ENCODE assay signal across 9 cellular contexts in the genomic region with DNA sequence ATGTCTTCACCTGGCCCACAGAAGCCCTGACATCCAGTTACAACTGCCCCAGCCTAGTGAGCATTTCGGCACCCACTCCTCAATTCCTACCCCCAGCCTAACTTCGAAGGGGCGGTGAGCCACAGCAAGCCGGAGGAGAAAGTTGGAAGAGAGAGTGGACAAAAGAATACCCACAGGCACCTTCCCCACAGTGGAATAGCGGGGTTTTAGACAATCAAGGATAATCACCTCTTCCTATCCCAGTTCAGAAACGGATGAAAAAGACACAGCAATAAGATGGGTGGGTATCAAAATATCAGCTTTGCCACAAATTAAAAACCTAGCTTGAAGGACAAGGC. TPM values are rescaled to one million over a fixed set of nuclear protein-coding genes. Genes with fewer than 3 reads are reported as not detected.
A peak's percentile ranks its signal among the peaks of the same experiment; 100 is the strongest.
DNase-seq lines count a peak whose midpoint lies in the region; ATAC-seq, FAIRE-seq and TF ChIP-seq lines count a peak whose summit lies in the region.
"Had no signal": no experiment of that assay in that cellular context is flagged by ENCODE, and none has a peak within 500 bp of the region (broad histone marks: within the 10 kb centered on the region; RNA-seq: fewer than 3 reads in every experiment).

No MANE protein-coding gene starts in this region.

- FAIRE-seq in A549 (lab: Jason Lieb, UNC) = no peak

- TF ChIP-seq RAD21 in A549 (conservative IDR thresholded peaks at IDR 0.05 in 1 of 2, IDR thresholded peaks at IDR 0.05 in 1 of 2) = no peak

- H3K9me3 ChIP-seq in A549 (no peaks in the 10 kb centered on the region), mucosa of rectum (ENCODE audit: control insufficient read depth in 2 of 2, low read length in 2 of 2) (no peaks in the 10 kb centered on the region), ovary (no peaks in the 10 kb centered on the region)

- 88% methylated on average over 6 of the region's 6 CpGs for WGBS in A549 (ENCODE audit: missing lambda C conversion rate)
- WGBS in ovary, 3 donors = 84 to 90% (median 90%) methylated on average over 6 of the region's 6 CpGs

- H3K9me3 Mint-ChIP-seq in HFFc6 (no peaks in the 10 kb centered on the region), brain (peaks cover 0 to 36% (median 11%) of the 10 kb centered on the region in 5 experiments)

- CTCF ChIA-PET in A549 (lab: Yijun Ruan, JAX) = interaction anchor here (1.3 to 2.1 kb wide), 4 partner anchors 14 to 28 kb away, joined by 4 to 7 read pairs (median 4); no protein-coding TSS in a partner anchor

- H3K27me3 Mint-ChIP-seq in HFFc6 (ENCODE audit: insufficient read depth) (peaks cover 1% of the 10 kb centered on the region), brain (peaks cover 8% of the 10 kb centered on the region)

- TF ChIP-seq CTCF in A549 (IDR thresholded peaks at IDR 0.05) = no peak
- TF ChIP-seq CTCF in HFFc6 (IDR thresholded peaks at IDR 0.05) = no peak
- TF ChIP-seq CTCF in brain (conservative IDR thresholded peaks at IDR 0.05) = no peak
- TF ChIP-seq CTCF in ovary (IDR thresholded peaks at IDR 0.05) = no peak

- no peaks in the 10 kb centered on the region for H3K27me3 ChIP-seq in mucosa of rectum (ENCODE audit: control insufficient read depth in 2 of 2, insufficient read depth in 2 of 2, low read length in 2 of 2)
- no peaks in the 10 kb centered on the region for H3K27me3 ChIP-seq in ovary

- H3K4me2 ChIP-seq in A549 = peak overlapping the region; percentile 88

- H3K36me3 Mint-ChIP-seq in HFFc6 (ENCODE audit: low read depth) (peaks cover 44% of the 10 kb centered on the region), brain (peaks cover 68% of the 10 kb centered on the region)

- peaks cover 15 to 16% of the 10 kb centered on the region in 2 donors for H3K36me3 ChIP-seq in mucosa of rectum (ENCODE audit: control insufficient read depth in 2 of 2, insufficient read depth in 2 of 2, low read length in 2 of 2)
- no peaks in the 10 kb centered on the region for H3K36me3 ChIP-seq in ovary

- DNase-seq in A549 (ENCODE audit: low read depth in 1 of 2, low spot score in 1 of 2) = no peak
- no peak for DNase-seq in HFFc6
- DNase-seq in ovary = no peak
- DNase-seq in NCI-H146 treated with DMSO at 0.1 percent for 48 hours (lab: John Stamatoyannopoulos, UW; ENCODE audit: unreplicated experiment) = no peak
- no peak for DNase-seq in COLO829 (ENCODE audit: low spot score)
- DNase-seq: stimulated activated CD4-positive, alpha-beta T cell treated with anti-CD3 and anti-CD28 coated beads, Interleukin-12 subunit alpha, Interleukin-12 subunit beta, amount 100 ng/mL, for 4 hours had no signal

- ATAC-seq in A549 (no peak), GM19455 (IDR thresholded peaks at IDR 0.05; ENCODE audit: unreplicated experiment) (no peak)

- POLR2A ChIA-PET in A549 (lab: Yijun Ruan, JAX) = interaction anchor here (0.6 kb wide), 1 partner anchor 177 kb away, joined by 3 read pairs; no protein-coding TSS in a partner anchor

- intact Hi-C loops in ovary (cut with DNase I) = loop anchor here in 3 of 4 donors (5.0 to 10.0 kb wide), 4 partner anchors 55 to 258 kb away; a partner anchor contains a TSS

- peak overlapping the region; percentile 20 for H3K27ac Mint-ChIP-seq in HFFc6
- peak overlapping the region; percentile 68 to 94 (median 77) for H3K27ac Mint-ChIP-seq in brain

- H3K4me3 Mint-ChIP-seq in HFFc6 (peak overlapping the region; percentile 86), brain (peak overlapping the region; percentile 76 to 97 (median 89))

- TF ChIP-seq POLR2A in A549 (IDR thresholded peaks at IDR 0.05; ENCODE audit: low read length) (no peak), ovary (IDR thresholded peaks at IDR 0.05) (no peak)

- H3K4me1 ChIP-seq in A549 = peaks cover 14% of the 10 kb centered on the region
- peaks cover 16 to 23% of the 10 kb centered on the region in 2 donors for H3K4me1 ChIP-seq in mucosa of rectum (ENCODE audit: control insufficient read depth in 2 of 2, insufficient read depth in 2 of 2, low read length in 2 of 2)
- peaks cover 13% of the 10 kb centered on the region for H3K4me1 ChIP-seq in ovary (ENCODE audit: insufficient read depth)

- H3K4me3 ChIP-seq in A549 (peak overlapping the region; percentile 59), mucosa of rectum (ENCODE audit: low read length in 2 of 2) (peak overlapping the region; percentile 64 to 67), ovary (no peak overlapping the region)

- peak overlapping the region in 1 of 2 donors; percentile 69 for H3K9ac ChIP-seq in mucosa of rectum (ENCODE audit: low read depth in 1 of 2, low read length in 2 of 2)

- H3K4me1 Mint-ChIP-seq in HFFc6 (ENCODE audit: low read depth) = peaks cover 41% of the 10 kb centered on the region
- peaks cover 59% of the 10 kb centered on the region for H3K4me1 Mint-ChIP-seq in brain

- TF ChIP-seq EP300 in A549 (IDR thresholded peaks at IDR 0.05) (no peak), ovary (IDR thresholded peaks at IDR 0.05) (no peak)

- H3K27ac ChIP-seq in A549 (peak overlapping the region; percentile 93 to 99), mucosa of rectum (ENCODE audit: low read depth in 2 of 2, low read length in 2 of 2) (no peak overlapping the region), ovary (peak overlapping the region in 1 of 2 donors; percentile 66)

TF ChIP-seq in A549, 52 proteins besides CTCF, POLR2A, EP300 and RAD21:
- no peak for TF ChIP-seq MAFK (IDR thresholded peaks at IDR 0.05; ENCODE audit: partially characterized antibody)
- TF ChIP-seq, protein P1, sequence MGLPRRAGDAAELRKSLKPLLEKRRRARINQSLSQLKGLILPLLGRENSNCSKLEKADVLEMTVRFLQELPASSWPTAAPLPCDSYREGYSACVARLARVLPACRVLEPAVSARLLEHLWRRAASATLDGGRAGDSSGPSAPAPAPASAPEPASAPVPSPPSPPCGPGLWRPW (IDR thresholded peaks at IDR 0.05) = no peak
- TF ChIP-seq, protein P2, sequence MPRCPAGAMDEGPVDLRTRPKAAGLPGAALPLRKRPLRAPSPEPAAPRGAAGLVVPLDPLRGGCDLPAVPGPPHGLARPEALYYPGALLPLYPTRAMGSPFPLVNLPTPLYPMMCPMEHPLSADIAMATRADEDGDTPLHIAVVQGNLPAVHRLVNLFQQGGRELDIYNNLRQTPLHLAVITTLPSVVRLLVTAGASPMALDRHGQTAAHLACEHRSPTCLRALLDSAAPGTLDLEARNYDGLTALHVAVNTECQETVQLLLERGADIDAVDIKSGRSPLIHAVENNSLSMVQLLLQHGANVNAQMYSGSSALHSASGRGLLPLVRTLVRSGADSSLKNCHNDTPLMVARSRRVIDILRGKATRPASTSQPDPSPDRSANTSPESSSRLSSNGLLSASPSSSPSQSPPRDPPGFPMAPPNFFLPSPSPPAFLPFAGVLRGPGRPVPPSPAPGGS (IDR thresholded peaks at IDR 0.05) = no peak
- no peak for TF ChIP-seq ZSCAN20 (CRISPR knock-in tag; IDR thresholded peaks at IDR 0.05)
- no peak for TF ChIP-seq TFCP2L1 (CRISPR knock-in tag; IDR thresholded peaks at IDR 0.05)
TF ChIP-seq in A549: peak in this region for 0.

RNA-seq across cellular contexts. Expression of a gene that starts 1.3 kb away (rescaled TPM):
- polyA plus RNA-seq in A549 (2011; rRNA removed) (9.5 and 13.2 TPM in 2 replicates), A549 (2017; fragmentation: RNase III; extraction: RNeasy Plus Mini Kit Qiagen cat#74134 plus additional on column Dnase treatment) (13.1 to 22.0 TPM (median 19.7 TPM) in 3 replicates), brain (ENCODE audit: insufficient read depth, low read depth, low replicate concordance) (47.6 TPM), ovary (10 to 100 TPM; 19.8 to 49.8 TPM)
- polyA plus RNA-seq in A549 (2012; cell fraction: cytosol; rRNA removed) = 14.9 and 20.4 TPM in 2 replicates
- polyA plus RNA-seq in A549 (2012; cell fraction: nucleus; rRNA removed) = 61.9 and 62.9 TPM in 2 replicates
- 14.6 and 15.3 TPM in 2 replicates for polyA minus RNA-seq in A549 (2011; rRNA and poly(A)+ RNA removed)
- 10 to 100 TPM; 47.9 to 61.3 (median 50.6) TPM for total RNA-seq in HFFc6 (2021; fragmentation: NEBNext Ultra II Directional; extraction: Animal tissue kit (Norgen Biotek cat#: 25700))
- total RNA-seq in ovary = 100 to 1,000 TPM in 2 of 7 donors, 10 to 100 TPM in 5; 33.2 to 201 (median 80.9) TPM

RNA-seq across cellular contexts. Expression of a gene that starts 45.6 kb away (rescaled TPM):
- polyA plus RNA-seq in A549 (2011; rRNA removed) (not detected in 2 replicates), A549 (2017; fragmentation: RNase III; extraction: RNeasy Plus Mini Kit Qiagen cat#74134 plus additional on column Dnase treatment) (0.08 to 0.14 TPM in 2 of 3 replicates, not detected in the other), brain (ENCODE audit: insufficient read depth, low read depth, low replicate concordance) (44.7 TPM), ovary (10 to 100 TPM in 1 of 2 donors, 1 to 10 TPM in 1; 2.8 to 21.3 TPM)
- 0.08 and 0.10 TPM in 2 replicates for polyA plus RNA-seq in A549 (2012; cell fraction: cytosol; rRNA removed)
- 0.07 TPM in 1 of 2 replicates, not detected in the other for polyA plus RNA-seq in A549 (2012; cell fraction: nucleus; rRNA removed)
- not detected in 2 replicates for polyA minus RNA-seq in A549 (2011; rRNA and poly(A)+ RNA removed)
- total RNA-seq in HFFc6 (2021; fragmentation: NEBNext Ultra II Directional; extraction: Animal tissue kit (Norgen Biotek cat#: 25700)) = 10 to 100 TPM; 11.3 to 14.7 (median 13.1) TPM
- total RNA-seq in ovary = 10 to 100 TPM in 5 of 7 donors, 1 to 10 TPM in 2; 7.2 to 21.1 (median 14.9) TPM

RNA-seq across cellular contexts. Expression of a gene that starts 55.5 kb away (rescaled TPM):
- polyA plus RNA-seq in A549 (2011; rRNA removed) (43.6 and 45.3 TPM in 2 replicates), A549 (2017; fragmentation: RNase III; extraction: RNeasy Plus Mini Kit Qiagen cat#74134 plus additional on column Dnase treatment) (38.2 to 42.9 TPM (median 41.2 TPM) in 3 replicates), brain (ENCODE audit: insufficient read depth, low read depth, low replicate concordance) (48.0 TPM), ovary (10 to 100 TPM; 35.9 to 50.4 TPM)
- 25.1 and 29.8 TPM in 2 replicates for polyA plus RNA-seq in A549 (2012; cell fraction: cytosol; rRNA removed)
- polyA plus RNA-seq in A549 (2012; cell fraction: nucleus; rRNA removed) = 81.2 and 99.4 TPM in 2 replicates
- 45.1 and 69.0 TPM in 2 replicates for polyA minus RNA-seq in A549 (2011; rRNA and poly(A)+ RNA removed)
- total RNA-seq in HFFc6 (2021; fragmentation: NEBNext Ultra II Directional; extraction: Animal tissue kit (Norgen Biotek cat#: 25700)) = 10 to 100 TPM; 85.7 to 91.8 (median 86.9) TPM
- total RNA-seq in ovary = 10 to 100 TPM; 58.2 to 89.3 (median 84.5) TPM

RNA-seq across cellular contexts. Expression of a gene that starts 56.2 kb away (rescaled TPM):
- polyA plus RNA-seq in A549 (2011; rRNA removed) (36.6 and 45.4 TPM in 2 replicates), A549 (2017; fragmentation: RNase III; extraction: RNeasy Plus Mini Kit Qiagen cat#74134 plus additional on column Dnase treatment) (31.8 to 33.7 TPM (median 32.4 TPM) in 3 replicates), brain (ENCODE audit: insufficient read depth, low read depth, low replicate concordance) (29.1 TPM), ovary (10 to 100 TPM; 16.4 to 27.9 TPM)
- polyA plus RNA-seq in A549 (2012; cell fraction: cytosol; rRNA removed) = 26.8 and 28.8 TPM in 2 replicates
- 9.4 and 16.1 TPM in 2 replicates for polyA plus RNA-seq in A549 (2012; cell fraction: nucleus; rRNA removed)
- polyA minus RNA-seq in A549 (2011; rRNA and poly(A)+ RNA removed) = 10.0 and 10.5 TPM in 2 replicates
- 10 to 100 TPM; 12.5 to 16.0 (median 15.5) TPM for total RNA-seq in HFFc6 (2021; fragmentation: NEBNext Ultra II Directional; extraction: Animal tissue kit (Norgen Biotek cat#: 25700))
- total RNA-seq in ovary = 10 to 100 TPM; 10.7 to 22.6 (median 14.9) TPM

Comparison
In these comparisons a context has a peak if more than half of its experiments do, and no peak if none do; other contexts are left out.
1. H3K27ac ChIP-seq: peak in A549 (2 of 2); none in mucosa of rectum (0 of 2).